Comparison of ENCODE assay signal across 10 cellular contexts in genomic region chr11:68441466-68442230, GRCh38. TPM values are rescaled to one million over a fixed set of nuclear protein-coding genes. Genes with fewer than 3 reads are reported as not detected.
DNase-seq lines count a peak whose midpoint lies in the region; ATAC-seq and TF ChIP-seq lines count a peak whose summit lies in the region.
"Had no signal": no experiment of that assay in that cellular context is flagged by ENCODE, and none has a peak within 500 bp of the region (broad histone marks: within the 10 kb centered on the region; RNA-seq: fewer than 3 reads in every experiment).

No MANE protein-coding gene starts in this region.

- POLR2A ChIA-PET in WTC11 (lab: Charles Lee), result no interaction called here

- no peak overlapping the region for H3K27ac ChIP-seq in substantia nigra (ENCODE audit: low read depth, low read length, poor library complexity, severe bottlenecking)
- no peak overlapping the region for H3K27ac ChIP-seq in foreskin keratinocyte

- H3K9me3 Mint-ChIP-seq in WTC11 (no peaks in the 10 kb centered on the region), nephron (no peaks in the 10 kb centered on the region), endothelial cell (ENCODE audit: unreplicated experiment) (no peaks in the 10 kb centered on the region)

- ATAC-seq in WTC11 (no peak), GM21381 (IDR thresholded peaks at IDR 0.05; ENCODE audit: unreplicated experiment) (no peak), foreskin keratinocyte (no peak)

- H3K27me3 Mint-ChIP-seq in WTC11 (ENCODE audit: low read depth), result no peaks in the 10 kb centered on the region
- H3K27me3 Mint-ChIP-seq in nephron (ENCODE audit: low read depth), result no peaks in the 10 kb centered on the region
- no peaks in the 10 kb centered on the region for H3K27me3 Mint-ChIP-seq in endothelial cell (ENCODE audit: unreplicated experiment)
- H3K27me3 Mint-ChIP-seq: activated naive CD8-positive, alpha-beta T cell had no signal

- CTCF ChIA-PET in WTC11 (lab: Charles Lee), result interaction anchor here (0.9 to 1.9 kb wide), 2 partner anchors 59 to 184 kb away, joined by 3 to 5 read pairs; no protein-coding TSS in a partner anchor

- DNase-seq in Daoy (ENCODE audit: low read depth), result peak; percentile 64
- DNase-seq in NCI-H1417 (lab: John Stamatoyannopoulos, UW), result peak; percentile 10 to 96 (median 87)
- DNase-seq in WTC11 (ENCODE audit: low spot score), result no peak
- no peak for DNase-seq in substantia nigra (lab: John Stamatoyannopoulos, UW)
- no peak for DNase-seq in foreskin keratinocyte
- DNase-seq in endothelial cell (ENCODE audit: low spot score), result no peak
- DNase-seq: NCI-H510A had no signal

- H3K4me3 Mint-ChIP-seq in WTC11 (no peak overlapping the region), nephron (peak overlapping the region in 1 of 3 experiments; percentile 20), endothelial cell (ENCODE audit: unreplicated experiment) (no peak overlapping the region)
- H3K4me3 Mint-ChIP-seq: activated naive CD8-positive, alpha-beta T cell had no signal

- peaks cover 5% of the 10 kb centered on the region for H3K4me1 ChIP-seq in foreskin keratinocyte

- peaks cover 14% of the 10 kb centered on the region for H3K36me3 Mint-ChIP-seq in WTC11
- H3K36me3 Mint-ChIP-seq in nephron (ENCODE audit: low read depth), result peaks cover 34% of the 10 kb centered on the region
- peaks cover 6% of the 10 kb centered on the region for H3K36me3 Mint-ChIP-seq in endothelial cell (ENCODE audit: low read depth, unreplicated experiment)
- H3K36me3 Mint-ChIP-seq: activated naive CD8-positive, alpha-beta T cell had no signal

- TF ChIP-seq CTCF in WTC11 (IDR thresholded peaks at IDR 0.05), result no peak
- no peak for TF ChIP-seq CTCF in nephron (IDR thresholded peaks at IDR 0.05; ENCODE audit: unreplicated experiment in 3 of 3)
- TF ChIP-seq CTCF in foreskin keratinocyte (conservative IDR thresholded peaks at IDR 0.05), result no peak
- no peak for TF ChIP-seq CTCF in endothelial cell (IDR thresholded peaks at IDR 0.05; ENCODE audit: unreplicated experiment)

- H3K27me3 ChIP-seq in foreskin keratinocyte, result no peaks in the 10 kb centered on the region

- H3K27ac Mint-ChIP-seq in WTC11 (peak overlapping the region; percentile 70), nephron (peak overlapping the region; percentile 66 to 88 (median 88)), endothelial cell (ENCODE audit: unreplicated experiment) (no peak overlapping the region)
- H3K27ac Mint-ChIP-seq: activated naive CD8-positive, alpha-beta T cell had no signal

- peaks cover 18% of the 10 kb centered on the region for H3K4me1 Mint-ChIP-seq in WTC11
- H3K4me1 Mint-ChIP-seq in nephron, result peaks cover 28% of the 10 kb centered on the region
- peaks cover 25% of the 10 kb centered on the region for H3K4me1 Mint-ChIP-seq in endothelial cell (ENCODE audit: unreplicated experiment)

TF ChIP-seq in WTC11, 78 proteins besides CTCF, POLR2A, EP300 and RAD21:
- TF ChIP-seq ZNF423 (CRISPR knock-in tag; IDR thresholded peaks at IDR 0.05) (peak; percentile 87), ZNF416 (CRISPR knock-in tag; IDR thresholded peaks at IDR 0.05) (no peak), GABPB1 (CRISPR knock-in tag; IDR thresholded peaks at IDR 0.05) (no peak)
- TF ChIP-seq, protein P1, sequence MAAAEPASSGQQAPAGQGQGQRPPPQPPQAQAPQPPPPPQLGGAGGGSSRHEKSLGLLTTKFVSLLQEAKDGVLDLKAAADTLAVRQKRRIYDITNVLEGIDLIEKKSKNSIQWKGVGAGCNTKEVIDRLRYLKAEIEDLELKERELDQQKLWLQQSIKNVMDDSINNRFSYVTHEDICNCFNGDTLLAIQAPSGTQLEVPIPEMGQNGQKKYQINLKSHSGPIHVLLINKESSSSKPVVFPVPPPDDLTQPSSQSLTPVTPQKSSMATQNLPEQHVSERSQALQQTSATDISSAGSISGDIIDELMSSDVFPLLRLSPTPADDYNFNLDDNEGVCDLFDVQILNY (CRISPR knock-in tag; IDR thresholded peaks at IDR 0.05), result no peak
TF ChIP-seq in WTC11: peak in this region for 1.

RNA-seq across cellular contexts. Expression of gene PPP6R3, which starts 18.9 kb away (rescaled TPM):
- total RNA-seq in Daoy (2014; rRNA removed; shearing (Covaris generic)), result 85.4 and 91.6 TPM in 2 replicates
- total RNA-seq in WTC11 (2021) (124 to 138 TPM (median 132 TPM) in 3 replicates), foreskin keratinocyte (77.8 and 81.4 TPM in 2 replicates), endothelial cell (ENCODE audit: unreplicated experiment) (115 TPM)
- polyA plus RNA-seq in foreskin keratinocyte, result 15.0 and 17.7 TPM in 2 replicates

Comparison
In these comparisons a context has a peak if more than half of its experiments do, and no peak if none do; other contexts are left out.
1. DNase-seq: peak in Daoy (single experiment) and NCI-H1417 (3 of 3); none in WTC11 (single experiment), substantia nigra (0 of 49), foreskin keratinocyte (0 of 2) and endothelial cell (single experiment).